1 cellular context compared by ENCODE assay signal in the genomic region with DNA sequence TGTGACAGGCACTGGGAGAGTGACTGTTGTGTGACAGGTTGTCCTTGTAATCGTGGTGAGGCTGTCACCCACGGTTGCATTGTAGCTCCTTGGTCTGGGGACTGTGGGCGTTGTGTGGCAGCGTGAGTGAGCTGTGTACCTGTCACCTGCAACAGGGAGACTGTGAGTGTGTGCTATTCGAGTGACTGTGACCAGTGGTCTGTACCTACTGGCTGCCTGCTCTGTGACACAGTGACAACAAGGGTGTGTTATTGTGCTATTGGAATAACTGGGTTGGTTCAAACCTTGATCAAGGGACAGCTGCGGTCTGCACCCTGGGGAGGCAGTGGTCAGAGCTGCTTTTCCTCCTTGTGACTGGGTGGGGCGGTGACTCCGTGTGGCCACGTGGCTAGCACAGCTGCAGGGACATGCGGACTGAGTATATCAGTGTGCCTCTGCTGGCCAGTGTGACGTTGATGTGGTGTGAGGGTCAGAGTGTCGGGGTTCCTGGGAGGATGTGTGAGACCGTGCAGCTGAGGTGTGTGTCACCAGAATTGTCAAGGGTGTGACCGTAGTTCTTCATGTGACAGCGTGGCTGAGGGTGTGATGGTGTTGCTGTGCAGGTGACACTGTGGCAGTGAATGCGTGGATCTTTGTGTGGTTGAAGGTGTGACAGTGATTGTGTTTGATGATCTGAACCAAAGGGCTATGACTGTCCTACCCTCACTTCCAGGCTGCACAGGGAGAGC.
TF ChIP-seq lines count a peak whose summit lies in the region.

No MANE protein-coding gene starts in this region.

TF ChIP-seq in HepG2, 621 proteins besides CTCF, POLR2A, EP300 and RAD21 (continued from another document and continues in another):
- TF ChIP-seq, protein P1, sequence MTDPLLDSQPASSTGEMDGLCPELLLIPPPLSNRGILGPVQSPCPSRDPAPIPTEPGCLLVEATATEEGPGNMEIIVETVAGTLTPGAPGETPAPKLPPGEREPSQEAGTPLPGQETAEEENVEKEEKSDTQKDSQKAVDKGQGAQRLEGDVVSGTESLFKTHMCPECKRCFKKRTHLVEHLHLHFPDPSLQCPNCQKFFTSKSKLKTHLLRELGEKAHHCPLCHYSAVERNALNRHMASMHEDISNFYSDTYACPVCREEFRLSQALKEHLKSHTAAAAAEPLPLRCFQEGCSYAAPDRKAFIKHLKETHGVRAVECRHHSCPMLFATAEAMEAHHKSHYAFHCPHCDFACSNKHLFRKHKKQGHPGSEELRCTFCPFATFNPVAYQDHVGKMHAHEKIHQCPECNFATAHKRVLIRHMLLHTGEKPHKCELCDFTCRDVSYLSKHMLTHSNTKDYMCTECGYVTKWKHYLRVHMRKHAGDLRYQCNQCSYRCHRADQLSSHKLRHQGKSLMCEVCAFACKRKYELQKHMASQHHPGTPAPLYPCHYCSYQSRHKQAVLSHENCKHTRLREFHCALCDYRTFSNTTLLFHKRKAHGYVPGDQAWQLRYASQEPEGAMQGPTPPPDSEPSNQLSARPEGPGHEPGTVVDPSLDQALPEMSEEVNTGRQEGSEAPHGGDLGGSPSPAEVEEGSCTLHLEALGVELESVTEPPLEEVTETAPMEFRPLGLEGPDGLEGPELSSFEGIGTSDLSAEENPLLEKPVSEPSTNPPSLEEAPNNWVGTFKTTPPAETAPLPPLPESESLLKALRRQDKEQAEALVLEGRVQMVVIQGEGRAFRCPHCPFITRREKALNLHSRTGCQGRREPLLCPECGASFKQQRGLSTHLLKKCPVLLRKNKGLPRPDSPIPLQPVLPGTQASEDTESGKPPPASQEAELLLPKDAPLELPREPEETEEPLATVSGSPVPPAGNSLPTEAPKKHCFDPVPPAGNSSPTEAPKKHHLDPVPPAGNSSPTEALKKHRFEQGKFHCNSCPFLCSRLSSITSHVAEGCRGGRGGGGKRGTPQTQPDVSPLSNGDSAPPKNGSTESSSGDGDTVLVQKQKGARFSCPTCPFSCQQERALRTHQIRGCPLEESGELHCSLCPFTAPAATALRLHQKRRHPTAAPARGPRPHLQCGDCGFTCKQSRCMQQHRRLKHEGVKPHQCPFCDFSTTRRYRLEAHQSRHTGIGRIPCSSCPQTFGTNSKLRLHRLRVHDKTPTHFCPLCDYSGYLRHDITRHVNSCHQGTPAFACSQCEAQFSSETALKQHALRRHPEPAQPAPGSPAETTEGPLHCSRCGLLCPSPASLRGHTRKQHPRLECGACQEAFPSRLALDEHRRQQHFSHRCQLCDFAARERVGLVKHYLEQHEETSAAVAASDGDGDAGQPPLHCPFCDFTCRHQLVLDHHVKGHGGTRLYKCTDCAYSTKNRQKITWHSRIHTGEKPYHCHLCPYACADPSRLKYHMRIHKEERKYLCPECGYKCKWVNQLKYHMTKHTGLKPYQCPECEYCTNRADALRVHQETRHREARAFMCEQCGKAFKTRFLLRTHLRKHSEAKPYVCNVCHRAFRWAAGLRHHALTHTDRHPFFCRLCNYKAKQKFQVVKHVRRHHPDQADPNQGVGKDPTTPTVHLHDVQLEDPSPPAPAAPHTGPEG (CRISPR knock-in tag; IDR thresholded peaks at IDR 0.05): 0 out of 2 replicates have a peak, but pooled peaks have one; percentile 5
- TF ChIP-seq TMF1 (CRISPR knock-in tag; IDR thresholded peaks at IDR 0.05; ENCODE audit: low read depth) (no peak), XBP1 (CRISPR knock-in tag; IDR thresholded peaks at IDR 0.05) (no peak), TRIM24 (CRISPR knock-in tag; IDR thresholded peaks at IDR 0.05) (no peak), ADNP (CRISPR knock-in tag; IDR thresholded peaks at IDR 0.05) (no peak), ATF7 (IDR thresholded peaks at IDR 0.05) (no peak), ATF7 (CRISPR knock-in tag; IDR thresholded peaks at IDR 0.05) (0 out of 2 replicates have a peak, but pooled peaks have one; percentile 45), YEATS2 (CRISPR knock-in tag; IDR thresholded peaks at IDR 0.05; ENCODE audit: borderline replicate concordance) (no peak; the same call in 1 of the 2 replicates), ZNF468 (CRISPR knock-in tag; IDR thresholded peaks at IDR 0.05) (no peak), SALL1 (CRISPR knock-in tag; IDR thresholded peaks at IDR 0.05) (peak; percentile 6), NCOA5 (CRISPR knock-in tag; IDR thresholded peaks at IDR 0.05) (no peak), SAFB2 (CRISPR knock-in tag; IDR thresholded peaks at IDR 0.05; ENCODE audit: borderline replicate concordance, low read depth) (peak; percentile 66), KDM5B (CRISPR knock-in tag; IDR thresholded peaks at IDR 0.05; ENCODE audit: borderline replicate concordance) (peak; percentile 32; the same call in 1 of the 2 replicates), ZBTB7B (CRISPR knock-in tag; IDR thresholded peaks at IDR 0.05) (no peak), ZFAT (CRISPR knock-in tag; conservative IDR thresholded peaks at IDR 0.05) (no peak), ZNF570 (CRISPR knock-in tag; IDR thresholded peaks at IDR 0.05; ENCODE audit: borderline replicate concordance) (no peak), ZNF776 (CRISPR knock-in tag; IDR thresholded peaks at IDR 0.05) (no peak), ZNF274 (CRISPR knock-in tag; IDR thresholded peaks at IDR 0.05) (no peak), SP5 (CRISPR knock-in tag; IDR thresholded peaks at IDR 0.05; ENCODE audit: borderline replicate concordance, low read depth) (no peak), EED (CRISPR knock-in tag; IDR thresholded peaks at IDR 0.05) (no peak), MIER2 (CRISPR knock-in tag; IDR thresholded peaks at IDR 0.05) (no peak; the same call in 1 of the 2 replicates), ZFP36L1 (CRISPR knock-in tag; IDR thresholded peaks at IDR 0.05) (peak; percentile 35), MIER3 (CRISPR knock-in tag; IDR thresholded peaks at IDR 0.05; ENCODE audit: borderline replicate concordance) (no peak), ZNF629 (CRISPR knock-in tag; conservative IDR thresholded peaks at IDR 0.05) (no peak), NFE2L1 (CRISPR knock-in tag; IDR thresholded peaks at IDR 0.05; ENCODE audit: borderline replicate concordance) (no peak), MBD4 (IDR thresholded peaks at IDR 0.05; ENCODE audit: borderline replicate concordance, low read length) (no peak), HDAC6 (IDR thresholded peaks at IDR 0.05; ENCODE audit: low read depth, low read length) (no peak), ZNF501 (CRISPR knock-in tag; IDR thresholded peaks at IDR 0.05) (no peak), ZNF552 (CRISPR knock-in tag; IDR thresholded peaks at IDR 0.05; ENCODE audit: borderline replicate concordance) (no peak), ZSCAN30 (CRISPR knock-in tag; IDR thresholded peaks at IDR 0.05) (no peak), ZNF20 (CRISPR knock-in tag; IDR thresholded peaks at IDR 0.05) (no peak), MXI1 (IDR thresholded peaks at IDR 0.05; ENCODE audit: borderline replicate concordance, low read depth, low read length) (peak; percentile 96; the same call in 2 of the 3 replicates), NRL (CRISPR knock-in tag; IDR thresholded peaks at IDR 0.05; ENCODE audit: borderline replicate concordance) (0 out of 2 replicates have a peak, but pooled peaks have one; percentile 63), ZNF569 (CRISPR knock-in tag; IDR thresholded peaks at IDR 0.05; ENCODE audit: borderline replicate concordance) (no peak), HNF4A (CRISPR knock-in tag; IDR thresholded peaks at IDR 0.05) (no peak), ZBTB21 (CRISPR knock-in tag; IDR thresholded peaks at IDR 0.05) (no peak; the same call in 1 of the 2 replicates)
- TF ChIP-seq, protein P2, sequence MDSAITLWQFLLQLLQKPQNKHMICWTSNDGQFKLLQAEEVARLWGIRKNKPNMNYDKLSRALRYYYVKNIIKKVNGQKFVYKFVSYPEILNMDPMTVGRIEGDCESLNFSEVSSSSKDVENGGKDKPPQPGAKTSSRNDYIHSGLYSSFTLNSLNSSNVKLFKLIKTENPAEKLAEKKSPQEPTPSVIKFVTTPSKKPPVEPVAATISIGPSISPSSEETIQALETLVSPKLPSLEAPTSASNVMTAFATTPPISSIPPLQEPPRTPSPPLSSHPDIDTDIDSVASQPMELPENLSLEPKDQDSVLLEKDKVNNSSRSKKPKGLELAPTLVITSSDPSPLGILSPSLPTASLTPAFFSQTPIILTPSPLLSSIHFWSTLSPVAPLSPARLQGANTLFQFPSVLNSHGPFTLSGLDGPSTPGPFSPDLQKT (CRISPR knock-in tag; IDR thresholded peaks at IDR 0.05; ENCODE audit: borderline replicate concordance): no peak
- TF ChIP-seq, protein P3, sequence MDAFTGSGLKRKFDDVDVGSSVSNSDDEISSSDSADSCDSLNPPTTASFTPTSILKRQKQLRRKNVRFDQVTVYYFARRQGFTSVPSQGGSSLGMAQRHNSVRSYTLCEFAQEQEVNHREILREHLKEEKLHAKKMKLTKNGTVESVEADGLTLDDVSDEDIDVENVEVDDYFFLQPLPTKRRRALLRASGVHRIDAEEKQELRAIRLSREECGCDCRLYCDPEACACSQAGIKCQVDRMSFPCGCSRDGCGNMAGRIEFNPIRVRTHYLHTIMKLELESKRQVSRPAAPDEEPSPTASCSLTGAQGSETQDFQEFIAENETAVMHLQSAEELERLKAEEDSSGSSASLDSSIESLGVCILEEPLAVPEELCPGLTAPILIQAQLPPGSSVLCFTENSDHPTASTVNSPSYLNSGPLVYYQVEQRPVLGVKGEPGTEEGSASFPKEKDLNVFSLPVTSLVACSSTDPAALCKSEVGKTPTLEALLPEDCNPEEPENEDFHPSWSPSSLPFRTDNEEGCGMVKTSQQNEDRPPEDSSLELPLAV (CRISPR knock-in tag; conservative IDR thresholded peaks at IDR 0.05; ENCODE audit: low read depth): no peak
- TF ChIP-seq, protein P4, sequence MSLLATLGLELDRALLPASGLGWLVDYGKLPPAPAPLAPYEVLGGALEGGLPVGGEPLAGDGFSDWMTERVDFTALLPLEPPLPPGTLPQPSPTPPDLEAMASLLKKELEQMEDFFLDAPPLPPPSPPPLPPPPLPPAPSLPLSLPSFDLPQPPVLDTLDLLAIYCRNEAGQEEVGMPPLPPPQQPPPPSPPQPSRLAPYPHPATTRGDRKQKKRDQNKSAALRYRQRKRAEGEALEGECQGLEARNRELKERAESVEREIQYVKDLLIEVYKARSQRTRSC (CRISPR knock-in tag; IDR thresholded peaks at IDR 0.05; ENCODE audit: low read depth): no peak
- TF ChIP-seq, protein P5, sequence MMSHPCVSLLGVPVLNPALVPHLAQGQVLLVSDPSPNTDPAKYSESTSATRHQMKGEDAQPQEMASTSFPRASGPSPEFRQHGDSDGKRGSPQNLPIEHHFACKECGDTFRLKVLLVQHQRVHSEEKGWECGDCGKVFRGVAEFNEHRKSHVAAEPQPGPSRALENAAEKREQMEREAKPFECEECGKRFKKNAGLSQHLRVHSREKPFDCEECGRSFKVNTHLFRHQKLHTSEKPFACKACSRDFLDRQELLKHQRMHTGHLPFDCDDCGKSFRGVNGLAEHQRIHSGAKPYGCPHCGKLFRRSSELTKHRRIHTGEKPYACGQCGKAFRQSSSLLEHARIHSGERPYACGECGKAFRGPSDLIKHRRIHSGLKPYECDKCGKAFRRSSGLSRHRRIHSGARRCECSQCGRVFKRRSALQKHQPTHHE (CRISPR knock-in tag; IDR thresholded peaks at IDR 0.05; ENCODE audit: borderline replicate concordance): no peak; the same call in 1 of the 2 replicates
- TF ChIP-seq, protein P6, sequence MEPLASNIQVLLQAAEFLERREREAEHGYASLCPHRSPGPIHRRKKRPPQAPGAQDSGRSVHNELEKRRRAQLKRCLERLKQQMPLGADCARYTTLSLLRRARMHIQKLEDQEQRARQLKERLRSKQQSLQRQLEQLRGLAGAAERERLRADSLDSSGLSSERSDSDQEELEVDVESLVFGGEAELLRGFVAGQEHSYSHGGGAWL (CRISPR knock-in tag; IDR thresholded peaks at IDR 0.05): peak; percentile 66
- TF ChIP-seq, protein P7, sequence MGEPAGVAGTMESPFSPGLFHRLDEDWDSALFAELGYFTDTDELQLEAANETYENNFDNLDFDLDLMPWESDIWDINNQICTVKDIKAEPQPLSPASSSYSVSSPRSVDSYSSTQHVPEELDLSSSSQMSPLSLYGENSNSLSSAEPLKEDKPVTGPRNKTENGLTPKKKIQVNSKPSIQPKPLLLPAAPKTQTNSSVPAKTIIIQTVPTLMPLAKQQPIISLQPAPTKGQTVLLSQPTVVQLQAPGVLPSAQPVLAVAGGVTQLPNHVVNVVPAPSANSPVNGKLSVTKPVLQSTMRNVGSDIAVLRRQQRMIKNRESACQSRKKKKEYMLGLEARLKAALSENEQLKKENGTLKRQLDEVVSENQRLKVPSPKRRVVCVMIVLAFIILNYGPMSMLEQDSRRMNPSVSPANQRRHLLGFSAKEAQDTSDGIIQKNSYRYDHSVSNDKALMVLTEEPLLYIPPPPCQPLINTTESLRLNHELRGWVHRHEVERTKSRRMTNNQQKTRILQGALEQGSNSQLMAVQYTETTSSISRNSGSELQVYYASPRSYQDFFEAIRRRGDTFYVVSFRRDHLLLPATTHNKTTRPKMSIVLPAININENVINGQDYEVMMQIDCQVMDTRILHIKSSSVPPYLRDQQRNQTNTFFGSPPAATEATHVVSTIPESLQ (CRISPR knock-in tag; conservative IDR thresholded peaks at IDR 0.05): no peak
- TF ChIP-seq, protein P8, sequence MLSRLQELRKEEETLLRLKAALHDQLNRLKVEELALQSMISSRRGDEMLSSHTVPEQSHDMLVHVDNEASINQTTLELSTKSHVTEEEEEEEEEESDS (CRISPR knock-in tag; IDR thresholded peaks at IDR 0.05; ENCODE audit: borderline replicate concordance): no peak
- TF ChIP-seq, protein P9, sequence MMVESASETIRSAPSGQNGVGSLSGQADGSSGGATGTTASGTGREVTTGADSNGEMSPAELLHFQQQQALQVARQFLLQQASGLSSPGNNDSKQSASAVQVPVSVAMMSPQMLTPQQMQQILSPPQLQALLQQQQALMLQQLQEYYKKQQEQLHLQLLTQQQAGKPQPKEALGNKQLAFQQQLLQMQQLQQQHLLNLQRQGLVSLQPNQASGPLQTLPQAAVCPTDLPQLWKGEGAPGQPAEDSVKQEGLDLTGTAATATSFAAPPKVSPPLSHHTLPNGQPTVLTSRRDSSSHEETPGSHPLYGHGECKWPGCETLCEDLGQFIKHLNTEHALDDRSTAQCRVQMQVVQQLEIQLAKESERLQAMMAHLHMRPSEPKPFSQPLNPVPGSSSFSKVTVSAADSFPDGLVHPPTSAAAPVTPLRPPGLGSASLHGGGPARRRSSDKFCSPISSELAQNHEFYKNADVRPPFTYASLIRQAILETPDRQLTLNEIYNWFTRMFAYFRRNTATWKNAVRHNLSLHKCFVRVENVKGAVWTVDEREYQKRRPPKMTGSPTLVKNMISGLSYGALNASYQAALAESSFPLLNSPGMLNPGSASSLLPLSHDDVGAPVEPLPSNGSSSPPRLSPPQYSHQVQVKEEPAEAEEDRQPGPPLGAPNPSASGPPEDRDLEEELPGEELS (CRISPR knock-in tag; IDR thresholded peaks at IDR 0.05): no peak
- TF ChIP-seq, protein P10, sequence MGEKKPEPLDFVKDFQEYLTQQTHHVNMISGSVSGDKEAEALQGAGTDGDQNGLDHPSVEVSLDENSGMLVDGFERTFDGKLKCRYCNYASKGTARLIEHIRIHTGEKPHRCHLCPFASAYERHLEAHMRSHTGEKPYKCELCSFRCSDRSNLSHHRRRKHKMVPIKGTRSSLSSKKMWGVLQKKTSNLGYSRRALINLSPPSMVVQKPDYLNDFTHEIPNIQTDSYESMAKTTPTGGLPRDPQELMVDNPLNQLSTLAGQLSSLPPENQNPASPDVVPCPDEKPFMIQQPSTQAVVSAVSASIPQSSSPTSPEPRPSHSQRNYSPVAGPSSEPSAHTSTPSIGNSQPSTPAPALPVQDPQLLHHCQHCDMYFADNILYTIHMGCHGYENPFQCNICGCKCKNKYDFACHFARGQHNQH (CRISPR knock-in tag; IDR thresholded peaks at IDR 0.05): peak; percentile 61
